ENCODE assay signal across 8 cellular contexts in the genomic region with DNA sequence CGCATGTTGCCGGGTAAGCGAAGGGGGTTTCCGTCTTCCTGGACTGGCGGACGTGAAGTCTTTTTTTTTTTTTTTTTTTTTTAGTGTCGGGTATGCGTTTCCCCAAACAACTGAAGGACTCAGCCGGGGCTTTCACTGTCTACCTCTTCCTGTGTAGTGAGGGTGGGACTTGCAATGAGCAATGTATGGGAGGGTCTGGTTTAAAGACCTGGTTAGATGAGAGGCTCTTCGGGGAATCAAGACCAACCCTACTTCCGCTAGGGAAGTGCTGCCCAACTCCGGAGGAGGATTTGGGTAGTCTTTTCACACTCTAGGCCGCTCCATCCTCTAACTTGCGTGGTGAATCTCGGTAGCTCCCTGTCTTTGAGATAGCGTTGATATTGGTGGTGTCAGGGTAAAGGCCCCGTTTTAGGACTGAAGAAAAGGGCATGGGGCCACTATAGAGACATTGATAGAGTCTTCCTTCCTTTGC. TPM values are rescaled to one million over a fixed set of nuclear protein-coding genes. Genes with fewer than 3 reads are reported as not detected.
DNase-seq lines count a peak whose midpoint lies in the region; ATAC-seq and TF ChIP-seq lines count a peak whose summit lies in the region.

No MANE protein-coding gene starts in this region.

- peak overlapping the region; percentile 97 to 100 (median 98) for H3K27ac ChIP-seq in body of pancreas

- TF ChIP-seq CTCF in LNCaP clone FGC (IDR thresholded peaks at IDR 0.05; ENCODE audit: control insufficient read depth, extremely low read depth, insufficient read depth), result no peak
- TF ChIP-seq CTCF in body of pancreas (IDR thresholded peaks at IDR 0.05), result peak in 1 of 7 experiments; percentile 10

- peak; percentile 6 for ATAC-seq in body of pancreas

- DNase-seq in H7 (no peak), LNCaP clone FGC (ENCODE audit: low read depth) (no peak), T-helper 2 cell (peak in 4 of 5 experiments; percentile 49 to 89 (median 83)), body of pancreas (peak in 3 of 4 donors; percentile 14 to 62 (median 22)), iPS-NIHi7 (ENCODE audit: extremely low spot score) (peak; percentile 42), cortex of kidney (lab: John Stamatoyannopoulos, UW) (no peak)
- DNase-seq in stimulated activated CD4-positive, alpha-beta T cell treated with anti-CD3 and anti-CD28 coated beads, Interleukin-12 subunit alpha, Interleukin-12 subunit beta, amount 100 ng/mL, for 4 hours, result peak; percentile 49

- TF ChIP-seq POLR2A in body of pancreas (IDR thresholded peaks at IDR 0.05), result no peak

- WGBS in body of pancreas, 2 donors, result 0 to 1% methylated on average over 16 to 17 of the region's 17 CpGs

- H3K36me3 ChIP-seq in H7 (replicated peaks; ENCODE audit: control insufficient read depth, insufficient read depth, low read length) (no peaks in the 10 kb centered on the region), body of pancreas (replicated peaks in 1 of 2; ENCODE audit: insufficient read depth in 1 of 2, low read depth in 2 of 2) (no peaks in the 10 kb centered on the region)

- H3K27me3 ChIP-seq in H7 (ENCODE audit: control insufficient read depth, insufficient read depth, low read length), result no peaks in the 10 kb centered on the region
- no peaks in the 10 kb centered on the region for H3K27me3 ChIP-seq in body of pancreas

- intact Hi-C loops in body of pancreas (cut with DNase I), result no loop called here

- H3K4me3 ChIP-seq in GM08714 (ENCODE audit: low read length) (peak overlapping the region; percentile 87), H7 (ENCODE audit: insufficient read depth, low read depth, low read length) (peak overlapping the region; percentile 99), LNCaP clone FGC (ENCODE audit: low read depth, low read length) (peak overlapping the region; percentile 98), body of pancreas (peak overlapping the region; percentile 73 to 98)

- H3K4me1 ChIP-seq in body of pancreas, result peaks cover 46% of the 10 kb centered on the region

- no peaks in the 10 kb centered on the region for H3K9me3 ChIP-seq in body of pancreas

RNA-seq across cellular contexts. Expression of gene PRRC2C, which starts 0.8 kb away (rescaled TPM):
- total RNA-seq in H7 (2014; rRNA removed; shearing (Covaris generic)), result 68.7 and 107 TPM in 2 replicates
- 10 to 100 TPM; 40.2 to 53.1 TPM for total RNA-seq in body of pancreas

Comparison
In these comparisons a context has a peak if more than half of its experiments do, and no peak if none do; other contexts are left out.
1. DNase-seq: peak in T-helper 2 cell (4 of 5), body of pancreas (3 of 4), iPS-NIHi7 (single experiment) and stimulated activated CD4-positive, alpha-beta T cell treated with anti-CD3 and anti-CD28 coated beads, Interleukin-12 subunit alpha, Interleukin-12 subunit beta, amount 100 ng/mL, for 4 hours (single experiment); none in H7 (single experiment), LNCaP clone FGC (single experiment) and cortex of kidney (single experiment).
2. Peak in every context shown above with its lines, with median percentiles within 50 percentile points of each other: H3K4me3 ChIP-seq.